ENCODE assay signal across 16 cellular contexts in the genomic region with DNA sequence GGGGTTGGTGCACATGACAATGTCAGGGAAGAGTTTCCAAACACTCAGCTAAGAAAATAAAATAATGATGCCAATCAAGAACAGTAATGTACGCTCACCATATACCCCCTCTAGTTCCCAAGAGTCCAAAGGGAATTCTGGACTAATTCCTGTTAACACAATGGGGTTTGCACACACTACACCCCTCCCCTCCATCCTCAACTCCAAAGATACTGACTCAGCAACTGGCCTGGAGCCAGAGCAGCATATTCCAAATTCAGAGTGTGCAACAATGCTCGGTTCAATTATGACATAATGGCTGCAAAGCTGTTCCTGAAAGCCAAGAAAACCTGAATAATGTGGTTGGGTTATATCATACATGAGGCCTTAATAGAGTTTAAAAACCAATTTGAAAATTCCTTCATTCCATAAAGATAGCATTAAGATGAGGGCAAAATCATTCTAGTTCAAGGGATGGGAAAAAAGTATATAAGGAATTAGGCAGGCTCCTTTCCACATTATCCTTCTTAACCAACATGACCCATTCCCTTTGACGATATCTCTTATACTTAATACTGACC. TPM values are rescaled to one million over a fixed set of nuclear protein-coding genes. Genes with fewer than 3 reads are reported as not detected.
DNase-seq lines count a peak whose midpoint lies in the region; ATAC-seq and TF ChIP-seq lines count a peak whose summit lies in the region.
"Had no signal": no experiment of that assay in that cellular context is flagged by ENCODE, and none has a peak within 500 bp of the region (broad histone marks: within the 10 kb centered on the region; RNA-seq: fewer than 3 reads in every experiment).

No MANE protein-coding gene starts in this region.

- TF ChIP-seq CTCF in heart left ventricle (IDR thresholded peaks at IDR 0.05): no peak
- no peak for TF ChIP-seq CTCF in fibroblast of mammary gland (conservative IDR thresholded peaks at IDR 0.05; ENCODE audit: control insufficient read depth, insufficient read depth, low read depth, low read length)
- no peak for TF ChIP-seq CTCF in thyroid gland (IDR thresholded peaks at IDR 0.05)

- H3K9me3 ChIP-seq in heart left ventricle (no peaks in the 10 kb centered on the region), SK-N-MC (ENCODE audit: low read depth, low read length) (no peaks in the 10 kb centered on the region), thyroid gland (no peaks in the 10 kb centered on the region)
- H3K9me3 ChIP-seq: pancreas had no signal

- 59 to 68% (median 64%) methylated on average over 3 of the region's 3 CpGs for WGBS in heart left ventricle, 4 donors
- WGBS in thyroid gland, 2 donors: 61 to 65% methylated on average over 3 of the region's 3 CpGs

- TF ChIP-seq POLR2A in heart left ventricle (IDR thresholded peaks at IDR 0.05) (no peak), thyroid gland (IDR thresholded peaks at IDR 0.05) (no peak)

- no peak overlapping the region for H3K9ac ChIP-seq in SK-N-MC (ENCODE audit: insufficient read length)

- peaks cover 14% of the 10 kb centered on the region for H3K4me1 Mint-ChIP-seq in activated naive CD4-positive, alpha-beta T cell treated with anti-CD3 and anti-CD28 coated beads, Interleukin-2, amount 10 ng/mL, durations not matched to agents 7 days and 5 days

- H3K4me3 Mint-ChIP-seq in activated naive CD4-positive, alpha-beta T cell treated with anti-CD3 and anti-CD28 coated beads, Interleukin-2, amount 10 ng/mL, durations not matched to agents 7 days and 5 days: no peak overlapping the region
- H3K4me3 Mint-ChIP-seq: activated CD4-positive, alpha-beta T cell treated with anti-CD3 and anti-CD28 coated beads, Interleukin-2, amount 10 ng/mL, durations not matched to agents 24 days and 14 days; stimulated activated effector memory CD8-positive, alpha-beta T cell treated with anti-CD3 and anti-CD28 coated beads, Interleukin-12 subunit alpha, Interleukin-12 subunit beta, amount 100 ng/mL, for 72 hours; T-helper 17 cell had no signal

- CTCF ChIA-PET in activated naive CD4-positive, alpha-beta T cell treated with anti-CD3 and anti-CD28 coated beads, Interleukin-2, amount 10 ng/mL, durations not matched to agents 7 days and 5 days (lab: Charles Lee): no interaction called here

- peaks cover 6% of the 10 kb centered on the region for H3K36me3 Mint-ChIP-seq in activated naive CD4-positive, alpha-beta T cell treated with anti-CD3 and anti-CD28 coated beads, Interleukin-2, amount 10 ng/mL, durations not matched to agents 7 days and 5 days

- no peaks in the 10 kb centered on the region for H3K9me3 Mint-ChIP-seq in activated naive CD4-positive, alpha-beta T cell treated with anti-CD3 and anti-CD28 coated beads, Interleukin-2, amount 10 ng/mL, durations not matched to agents 7 days and 5 days
- H3K9me3 Mint-ChIP-seq: activated CD4-positive, alpha-beta T cell treated with anti-CD3 and anti-CD28 coated beads, Interleukin-2, amount 10 ng/mL, durations not matched to agents 24 days and 14 days had no signal

- peaks cover 0 to 4% (median 0%) of the 10 kb centered on the region in 9 donors for H3K36me3 ChIP-seq in heart left ventricle
- H3K36me3 ChIP-seq in SK-N-MC (ENCODE audit: insufficient read depth, low read length): no peaks in the 10 kb centered on the region
- no peaks in the 10 kb centered on the region for H3K36me3 ChIP-seq in thyroid gland
- H3K36me3 ChIP-seq: cardiac muscle cell, pancreas had no signal

- ATAC-seq in heart left ventricle: peak in 2 of 4 donors; percentile 21 to 36
- ATAC-seq in Right ventricle myocardium superior (ENCODE audit: poor library complexity): no peak
- ATAC-seq: pancreas; stimulated activated effector memory CD8-positive, alpha-beta T cell treated with anti-CD3 and anti-CD28 coated beads, Interleukin-12 subunit alpha, Interleukin-12 subunit beta, amount 100 ng/mL, for 72 hours; T-helper 17 cell had no signal

- H3K27ac Mint-ChIP-seq in activated naive CD4-positive, alpha-beta T cell treated with anti-CD3 and anti-CD28 coated beads, Interleukin-2, amount 10 ng/mL, durations not matched to agents 7 days and 5 days: no peak overlapping the region
- H3K27ac Mint-ChIP-seq: activated CD4-positive, alpha-beta T cell treated with anti-CD3 and anti-CD28 coated beads, Interleukin-2, amount 10 ng/mL, durations not matched to agents 24 days and 14 days; stimulated activated effector memory CD8-positive, alpha-beta T cell treated with anti-CD3 and anti-CD28 coated beads, Interleukin-12 subunit alpha, Interleukin-12 subunit beta, amount 100 ng/mL, for 72 hours; T-helper 17 cell had no signal

- intact Hi-C loops in heart left ventricle (cut with DNase I): no loop called here
- intact Hi-C loops in Right ventricle myocardium superior (cut with DNase I): no loop called here
- intact Hi-C loops in thyroid gland (cut with DNase I): no loop called here

- H3K27me3 ChIP-seq in heart left ventricle (no peaks in the 10 kb centered on the region), thyroid gland (no peaks in the 10 kb centered on the region)
- H3K27me3 ChIP-seq: cardiac muscle cell, pancreas had no signal

- H3K27me3 Mint-ChIP-seq in activated naive CD4-positive, alpha-beta T cell treated with anti-CD3 and anti-CD28 coated beads, Interleukin-2, amount 10 ng/mL, durations not matched to agents 7 days and 5 days: peaks cover under 1% of the 10 kb centered on the region
- H3K27me3 Mint-ChIP-seq: activated CD4-positive, alpha-beta T cell treated with anti-CD3 and anti-CD28 coated beads, Interleukin-2, amount 10 ng/mL, durations not matched to agents 24 days and 14 days; T-helper 17 cell had no signal

- H3K27ac ChIP-seq in heart left ventricle: no peak overlapping the region
- H3K27ac ChIP-seq in SK-N-MC: no peak overlapping the region
- no peak overlapping the region for H3K27ac ChIP-seq in thyroid gland
- H3K27ac ChIP-seq: cardiac muscle cell, pancreas had no signal

- H3K4me3 ChIP-seq in heart left ventricle (no peak overlapping the region), SK-N-MC (no peak overlapping the region), fibroblast of mammary gland (ENCODE audit: control insufficient read depth, low read depth, low read length) (no peak overlapping the region), thyroid gland (replicated peaks in 1 of 3) (no peak overlapping the region)
- H3K4me3 ChIP-seq: cardiac muscle cell, pancreas had no signal

- H3K4me1 ChIP-seq in heart left ventricle (peaks cover 0 to 39% (median 9%) of the 10 kb centered on the region in 12 donors), thyroid gland (no peaks in the 10 kb centered on the region)
- H3K4me1 ChIP-seq: pancreas had no signal

- DNase-seq in heart left ventricle (peak in 3 of 5 donors; percentile 40 to 55 (median 46)), Right ventricle myocardium superior (no peak), SK-N-MC (ENCODE audit: low read depth, low spot score) (peak; percentile 22), fibroblast of mammary gland (ENCODE audit: low read depth) (peak; percentile 76), thyroid gland (peak; percentile 16 to 45), HuH-7.5 (ENCODE audit: low spot score) (no peak), OCI-M1 (lab: John Stamatoyannopoulos, UW) (no peak)
- no peak for DNase-seq in activated naive CD4-positive, alpha-beta T cell treated with anti-CD3 and anti-CD28 coated beads, Interleukin-2, amount 10 ng/mL, durations not matched to agents 7 days and 5 days
- DNase-seq: activated CD4-positive, alpha-beta T cell treated with anti-CD3 and anti-CD28 coated beads, Interleukin-2, amount 10 ng/mL, durations not matched to agents 24 days and 14 days; DMS153; KBM-7; pancreas; stimulated activated CD4-positive, alpha-beta T cell treated with anti-CD3 and anti-CD28 coated beads, Interleukin-2, amount 100 ng/mL, for 48 hours; T-helper 17 cell had no signal

RNA-seq across cellular contexts. Expression of gene C5orf63, which starts 4.5 kb away (rescaled TPM):
- total RNA-seq in heart left ventricle (10 to 100 TPM in 4 of 9 donors, 1 to 10 TPM in 5; 1.4 to 14.7 (median 8.4) TPM), Right ventricle myocardium superior (11.1 TPM), thyroid gland (10 to 100 TPM in 1 of 4 donors, 1 to 10 TPM in 3; 4.3 to 13.7 (median 6.6) TPM)
- 1 to 10 TPM; 5.0 to 5.3 TPM for polyA plus RNA-seq in heart left ventricle

RNA-seq across cellular contexts. Expression of gene MARCHF3, which starts 38.5 kb away (rescaled TPM):
- 10 to 100 TPM; 19.9 to 50.3 (median 38.0) TPM for total RNA-seq in heart left ventricle
- 100 to 1,000 TPM in 1 of 2 donors, 1 to 10 TPM in 1; 9.9 to 113 TPM for polyA plus RNA-seq in heart left ventricle
- total RNA-seq in Right ventricle myocardium superior: 26.6 TPM
- total RNA-seq in thyroid gland: 10 to 100 TPM in 1 of 4 donors, 1 to 10 TPM in 3; 3.0 to 14.5 (median 4.6) TPM

Comparison
In these comparisons a context has a peak if more than half of its experiments do, and no peak if none do; other contexts are left out.
1. DNase-seq: peak in heart left ventricle (3 of 5), SK-N-MC (single experiment), fibroblast of mammary gland (single experiment) and thyroid gland (2 of 2); none in Right ventricle myocardium superior (single experiment), HuH-7.5 (single experiment), activated naive CD4-positive, alpha-beta T cell treated with anti-CD3 and anti-CD28 coated beads, Interleukin-2, amount 10 ng/mL, durations not matched to agents 7 days and 5 days (single experiment) and OCI-M1 (single experiment).